ENCODE assay signal across 27 cellular contexts in genomic region chr4:128981377-128981776, GRCh38.
"Had no signal": no experiment of that assay in that cellular context is flagged by ENCODE, and none has a peak within 500 bp of the region (broad histone marks: within the 10 kb centered on the region; RNA-seq: fewer than 3 reads in every experiment).

No MANE protein-coding gene starts in this region.

- H3K36me3 ChIP-seq: thoracic aorta, thyroid gland, transverse colon, uterus had no signal

- H3K9me3 ChIP-seq: stomach, suprapubic skin, testis, thoracic aorta, thyroid gland, tibial artery, tibial nerve, transverse colon, upper lobe of left lung, upper lobe of right lung, uterus, vagina had no signal

- DNase-seq: stimulated activated CD4-positive, alpha-beta T cell treated with anti-CD3 and anti-CD28 coated beads, Interleukin-2, amount 100 ng/mL, for 48 hours; stimulated activated CD4-positive, alpha-beta T cell treated with anti-CD3 and anti-CD28 coated beads, Interleukin-4, amount 100 ng/mL, for 1 hour; stimulated activated CD4-positive, alpha-beta T cell treated with anti-CD3 and anti-CD28 coated beads, Interleukin-4, amount 100 ng/mL, for 24 hours; stimulated activated CD4-positive, alpha-beta T cell treated with anti-CD3 and anti-CD28 coated beads, Interleukin-4, amount 100 ng/mL, for 4 hours; stimulated activated CD8-positive, alpha-beta memory T cell treated with anti-CD3 and anti-CD28 coated beads, Interleukin-4, amount 100 ng/mL, for 48 hours; stimulated activated naive B cell treated with anti-CD40 and anti-IgM and Interleukin-4, amounts not matched to agents 10 μg/mL and 1 μg/mL and 100 μg/mL, for 72 hours; stimulated activated naive CD4-positive, alpha-beta T cell; stimulated activated naive CD4-positive, alpha-beta T cell treated with Interleukin-2 at 50 U/mL for 16 hours; stimulated activated naive CD8-positive, alpha-beta T cell treated with anti-CD3 and anti-CD28 coated beads, Interleukin-15, amount 100 ng/mL, for 72 hours; stimulated activated naive CD8-positive, alpha-beta T cell treated with anti-CD3 and anti-CD28 coated beads, Interleukin-15, Interleukin-2, amounts not matched to agents 100 U/mL and 50 U/mL, for 24 hours; stomach; substantia nigra; testis; thyroid gland; tibial artery; transverse colon; trophoblast cell; upper lobe of left lung; upper lobe of right lung; uterus had no signal

- H3K27ac ChIP-seq: stomach, suprapubic skin, testis, thoracic aorta, thyroid gland, tibial artery, tibial nerve, transverse colon, upper lobe of left lung, upper lobe of right lung, uterus, vagina had no signal

- H3K4me1 ChIP-seq: stomach, suprapubic skin, testis, thyroid gland, tibial artery, tibial nerve, transverse colon, upper lobe of left lung, upper lobe of right lung, uterus, vagina had no signal

- ATAC-seq: stimulated activated effector memory CD8-positive, alpha-beta T cell treated with anti-CD3 and anti-CD28 coated beads, Interleukin-12 subunit alpha, Interleukin-12 subunit beta, amount 100 ng/mL, for 72 hours; stimulated activated memory B cell treated with anti-CD40 and anti-IgM and Interleukin-4, amounts not matched to agents 10 μg/mL and 1 μg/mL and 100 μg/mL, for 72 hours; stimulated activated naive B cell treated with anti-CD40 and anti-IgM and Interleukin-4, amounts not matched to agents 10 μg/mL and 1 μg/mL and 100 μg/mL, for 72 hours; stimulated activated naive CD8-positive, alpha-beta T cell treated with anti-CD3 and anti-CD28 coated beads, Interleukin-15, amount 100 ng/mL, for 72 hours; stimulated activated naive CD8-positive, alpha-beta T cell treated with anti-CD3 and anti-CD28 coated beads, Interleukin-15, Interleukin-2, amounts not matched to agents 100 U/mL and 50 U/mL, for 24 hours; upper lobe of right lung had no signal

- FAIRE-seq: urothelium cell line had no signal

- H3K4me3 ChIP-seq: stomach, suprapubic skin, testis, thoracic aorta, thyroid gland, tibial artery, tibial nerve, transverse colon, upper lobe of left lung, upper lobe of right lung, uterus, vagina had no signal

- H3K27me3 ChIP-seq: stomach, suprapubic skin, testis, thyroid gland, tibial artery, tibial nerve, transverse colon, upper lobe of left lung, upper lobe of right lung, uterus, vagina had no signal
